In genomic region chr22:37731804-37732471, GRCh38 we compare ENCODE assay signal across 1 cellular context.
TF ChIP-seq lines count a peak whose summit lies in the region.

No MANE protein-coding gene starts in this region.

TF ChIP-seq in HepG2, 621 proteins besides CTCF, POLR2A, EP300 and RAD21 (continued from another document and continues in another):
- peak; percentile 91 for TF ChIP-seq PAXIP1 (CRISPR knock-in tag; conservative IDR thresholded peaks at IDR 0.05)
- no peak for TF ChIP-seq CENPT (CRISPR knock-in tag; IDR thresholded peaks at IDR 0.05; ENCODE audit: low read depth)
- 0 out of 2 replicates have a peak, but pooled peaks have one; percentile 59 for TF ChIP-seq ZNF543 (CRISPR knock-in tag; IDR thresholded peaks at IDR 0.05)
- no peak for TF ChIP-seq IRF1 (CRISPR knock-in tag; IDR thresholded peaks at IDR 0.05; ENCODE audit: low read depth)
- TF ChIP-seq HNF1A (IDR thresholded peaks at IDR 0.05; ENCODE audit: low read depth): peak; percentile 99
- TF ChIP-seq HNF1A (CRISPR knock-in tag; IDR thresholded peaks at IDR 0.05; ENCODE audit: borderline replicate concordance): peak; percentile 98
- no peak for TF ChIP-seq KLF15 (CRISPR knock-in tag; IDR thresholded peaks at IDR 0.05; ENCODE audit: borderline replicate concordance)
- no peak for TF ChIP-seq SMARCC2 (IDR thresholded peaks at IDR 0.05)
- TF ChIP-seq JUN (CRISPR knock-in tag; IDR thresholded peaks at IDR 0.05): 0 out of 2 replicates have a peak, but pooled peaks have one; percentile 10
- TF ChIP-seq ZSCAN29 (CRISPR knock-in tag; conservative IDR thresholded peaks at IDR 0.05): peak; percentile 62; the same call in 1 of the 2 replicates
- TF ChIP-seq ZNF850 (CRISPR knock-in tag; conservative IDR thresholded peaks at IDR 0.05): no peak
- no peak; the same call in 1 of the 2 replicates for TF ChIP-seq ZFP1 (CRISPR knock-in tag; IDR thresholded peaks at IDR 0.05)
- TF ChIP-seq HMGA1 (CRISPR knock-in tag; conservative IDR thresholded peaks at IDR 0.05): no peak
- peak; percentile 74; the same call in 1 of the 2 replicates for TF ChIP-seq ZNF501 (CRISPR knock-in tag; IDR thresholded peaks at IDR 0.05)
- TF ChIP-seq U2AF1 (optimal IDR thresholded peaks at IDR 0.05; ENCODE audit: low read depth, low read length): no peak
- TF ChIP-seq ZNF773 (CRISPR knock-in tag; IDR thresholded peaks at IDR 0.05; ENCODE audit: borderline replicate concordance): no peak
- TF ChIP-seq ZBTB10 (CRISPR knock-in tag; IDR thresholded peaks at IDR 0.05; ENCODE audit: borderline replicate concordance): no peak
- TF ChIP-seq FOXA3 (CRISPR knock-in tag; IDR thresholded peaks at IDR 0.05): peak; percentile 94
- TF ChIP-seq ZNF280B (CRISPR knock-in tag; IDR thresholded peaks at IDR 0.05; ENCODE audit: borderline replicate concordance): no peak
- no peak for TF ChIP-seq TRIM24 (CRISPR knock-in tag; IDR thresholded peaks at IDR 0.05)
- no peak for TF ChIP-seq MIXL1 (CRISPR knock-in tag; IDR thresholded peaks at IDR 0.05)
- TF ChIP-seq ZNF772 (CRISPR knock-in tag; IDR thresholded peaks at IDR 0.05): no peak
- peak; percentile 35; the same call in 1 of the 2 replicates for TF ChIP-seq MYC (CRISPR knock-in tag; IDR thresholded peaks at IDR 0.05; ENCODE audit: borderline replicate concordance)
- no peak for TF ChIP-seq ZNF672 (CRISPR knock-in tag; IDR thresholded peaks at IDR 0.05)
- no peak for TF ChIP-seq IKZF1 (IDR thresholded peaks at IDR 0.05)
- TF ChIP-seq MXD4 (CRISPR knock-in tag; IDR thresholded peaks at IDR 0.05): no peak
- no peak; the same call in 1 of the 2 replicates for TF ChIP-seq MYPOP (CRISPR knock-in tag; IDR thresholded peaks at IDR 0.05)
- TF ChIP-seq RFX3 (CRISPR knock-in tag; IDR thresholded peaks at IDR 0.05): no peak
- no peak for TF ChIP-seq ZNF407 (CRISPR knock-in tag; IDR thresholded peaks at IDR 0.05; ENCODE audit: not compliant biosample characterization)
- TF ChIP-seq ZNF350 (CRISPR knock-in tag; IDR thresholded peaks at IDR 0.05; ENCODE audit: borderline replicate concordance, low read depth): peak; percentile 67
- no peak for TF ChIP-seq ZFP62 (CRISPR knock-in tag; IDR thresholded peaks at IDR 0.05)
- TF ChIP-seq NR2F6 (IDR thresholded peaks at IDR 0.05): peak; percentile 59
- TF ChIP-seq NR2F6 (CRISPR knock-in tag; IDR thresholded peaks at IDR 0.05): peak; percentile 70; the same call in 1 of the 2 replicates
- TF ChIP-seq ZNF121 (CRISPR knock-in tag; IDR thresholded peaks at IDR 0.05): no peak; the same call in 1 of the 2 replicates
- TF ChIP-seq ZNF570 (CRISPR knock-in tag; IDR thresholded peaks at IDR 0.05; ENCODE audit: borderline replicate concordance): no peak
- no peak for TF ChIP-seq ZBTB3 (CRISPR knock-in tag; IDR thresholded peaks at IDR 0.05; ENCODE audit: borderline replicate concordance, low read depth)
- TF ChIP-seq NR3C1 (CRISPR knock-in tag; IDR thresholded peaks at IDR 0.05): no peak
- TF ChIP-seq RARG (CRISPR knock-in tag; IDR thresholded peaks at IDR 0.05; ENCODE audit: low read depth): no peak
- no peak for TF ChIP-seq KLF11 (CRISPR knock-in tag; IDR thresholded peaks at IDR 0.05)
- TF ChIP-seq RNF2 (conservative IDR thresholded peaks at IDR 0.05; ENCODE audit: low read depth): 0 out of 2 replicates have a peak, but pooled peaks have one; percentile 37
- peak; percentile 79 for TF ChIP-seq RXRB (CRISPR knock-in tag; IDR thresholded peaks at IDR 0.05; ENCODE audit: borderline replicate concordance)
- no peak for TF ChIP-seq ZNF510 (CRISPR knock-in tag; IDR thresholded peaks at IDR 0.05; ENCODE audit: low read depth)
